Comparison of ENCODE assay signal across 1 cellular context in genomic region chr5:98309785-98310566, GRCh38.
TF ChIP-seq lines count a peak whose summit lies in the region.

No MANE protein-coding gene starts in this region.

TF ChIP-seq in H1, 55 proteins besides CTCF, POLR2A, EP300 and RAD21 (continued from another document):
- TF ChIP-seq TCF12 (IDR thresholded peaks at IDR 0.05; ENCODE audit: low read depth, low read length) (peak; percentile 35; the same call in 1 of the 2 replicates), TEAD4 (IDR thresholded peaks at IDR 0.05; ENCODE audit: low read depth, low read length) (no peak), GABPA (IDR thresholded peaks at IDR 0.05; ENCODE audit: borderline replicate concordance, insufficient read depth, low read length) (no peak), SUZ12 (IDR thresholded peaks at IDR 0.05; ENCODE audit: low read length) (no peak), SIX5 (IDR thresholded peaks at IDR 0.05; ENCODE audit: low read depth, low read length) (no peak)
TF ChIP-seq in H1: peak in this region for 1.
